In the genomic region with DNA sequence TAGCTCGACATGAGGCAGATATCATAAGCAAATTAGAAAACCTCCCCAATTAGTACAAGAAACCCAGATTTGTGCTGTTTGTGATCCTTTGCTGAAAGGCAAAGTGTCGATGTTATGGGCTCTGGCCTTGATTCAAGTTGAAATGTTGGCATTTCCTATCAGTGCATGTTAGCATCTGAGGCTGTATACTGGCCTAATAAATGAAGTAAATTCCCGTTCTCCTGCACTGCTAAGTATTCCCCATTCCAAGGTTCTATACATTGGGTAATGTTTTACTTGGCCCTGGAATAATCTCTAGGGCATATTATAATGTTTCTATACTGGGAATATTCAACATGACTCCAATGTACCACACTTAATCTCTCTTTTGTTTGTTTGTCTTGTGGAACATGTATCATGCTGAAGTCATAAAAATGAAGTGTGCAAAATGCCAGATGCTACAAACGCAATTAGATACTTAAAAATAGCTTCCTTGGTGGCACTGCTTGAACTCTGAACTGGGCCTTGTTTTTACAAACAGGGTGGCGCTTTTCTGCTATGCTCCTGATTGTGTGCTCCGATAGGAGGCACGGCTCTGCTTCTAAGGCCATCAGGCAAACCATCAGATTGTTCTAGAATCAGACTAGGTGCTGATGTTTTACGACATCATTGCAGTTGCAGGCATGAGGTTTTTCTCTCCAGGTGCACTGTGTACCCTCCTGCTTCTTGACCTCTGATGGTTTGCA, we compare ENCODE assay signal across 12 cellular contexts.
A peak's percentile ranks its signal among the peaks of the same experiment; 100 is the strongest.
DNase-seq lines count a peak whose midpoint lies in the region; ATAC-seq, FAIRE-seq and TF ChIP-seq lines count a peak whose summit lies in the region.
"Had no signal": no experiment of that assay in that cellular context is flagged by ENCODE, and none has a peak within 500 bp of the region (broad histone marks: within the 10 kb centered on the region; RNA-seq: fewer than 3 reads in every experiment).

No MANE protein-coding gene starts in this region.

- H3K36me3 Mint-ChIP-seq in MCF 10A (ENCODE audit: insufficient read depth, unreplicated experiment) (no peaks in the 10 kb centered on the region), astrocyte (ENCODE audit: low read depth, unreplicated experiment) (no peaks in the 10 kb centered on the region), type B pancreatic cell (peaks cover 9% of the 10 kb centered on the region)

- H3K4me3 ChIP-seq in mammary epithelial cell (replicated peaks in 1 of 3; ENCODE audit: insufficient read depth in 1 of 3, low read depth in 2 of 3, low read length in 3 of 3): no peak overlapping the region
- peak overlapping the region; percentile 12 for H3K4me3 ChIP-seq in astrocyte (ENCODE audit: insufficient read depth, low read depth, low read length)
- H3K4me3 ChIP-seq: BLaER1 treated with 17β-estradiol and CSF1 and Interleukin-3, amounts not matched to agents 10 nM and 100 nM had no signal

- BruUV-seq in MCF 10A (replicated peaks; lab: Mats Ljungman, UMichigan): no TSS peak
- BruUV-seq in mammary epithelial cell (replicated peaks; lab: Mats Ljungman, UMichigan): no TSS peak

- DNase-seq in MCF 10A (ENCODE audit: unreplicated experiment): peak; percentile 38
- no peak for DNase-seq in mammary epithelial cell
- peak; percentile 18 for DNase-seq in astrocyte (ENCODE audit: low read depth)
- DNase-seq in islet precursor cell: peak; percentile 32
- DNase-seq in type B pancreatic cell (ENCODE audit: extremely low spot score, unreplicated experiment): no peak
- no peak for DNase-seq in GM12891 (ENCODE audit: insufficient read length, low spot score)
- no peak for DNase-seq in cerebellum (ENCODE audit: low spot score)
- DNase-seq: NCI-H226, T-helper 1 cell had no signal

- no peak for TF ChIP-seq POLR2A in GM12891 (IDR thresholded peaks at IDR 0.05; ENCODE audit: low read depth, low read length)

- H3K4me1 Mint-ChIP-seq in MCF 10A (ENCODE audit: insufficient read depth, unreplicated experiment): peaks cover 12% of the 10 kb centered on the region
- peaks cover 6% of the 10 kb centered on the region for H3K4me1 Mint-ChIP-seq in astrocyte (ENCODE audit: low read depth, unreplicated experiment)
- H3K4me1 Mint-ChIP-seq in type B pancreatic cell (ENCODE audit: unreplicated experiment): peaks cover 33% of the 10 kb centered on the region

- H3K36me3 ChIP-seq in mammary epithelial cell (ENCODE audit: insufficient read depth, low read length): no peaks in the 10 kb centered on the region
- no peaks in the 10 kb centered on the region for H3K36me3 ChIP-seq in astrocyte (ENCODE audit: insufficient read depth, low read length)

- in situ Hi-C loops in mammary epithelial cell (cut with MboI; ENCODE audit: low sequenced_read_pairs in 2 of 2): no loop called here

- no peaks in the 10 kb centered on the region for H3K4me1 ChIP-seq in mammary epithelial cell (ENCODE audit: insufficient read depth, low read length)
- peaks cover 10% of the 10 kb centered on the region for H3K4me1 ChIP-seq in astrocyte (ENCODE audit: insufficient read depth, low read length)
- H3K4me1 ChIP-seq: BLaER1 treated with 17β-estradiol and CSF1 and Interleukin-3, amounts not matched to agents 10 nM and 100 nM had no signal

- FAIRE-seq in astrocyte (lab: Jason Lieb, UNC) (peak; percentile 23), GM12891 (lab: Jason Lieb, UNC) (no peak)

- H3K9me3 ChIP-seq in mammary epithelial cell (replicated peaks; ENCODE audit: insufficient read depth, low read length) (peaks cover 4% of the 10 kb centered on the region), astrocyte (ENCODE audit: insufficient read depth, low read depth, low read length) (no peaks in the 10 kb centered on the region)

- H2AFZ ChIP-seq in mammary epithelial cell (ENCODE audit: low read depth, low read length) (no peak overlapping the region), astrocyte (ENCODE audit: low read depth, low read length) (no peak overlapping the region)

- H3K4me2 ChIP-seq in mammary epithelial cell (ENCODE audit: insufficient read depth, low read depth, low read length): no peak overlapping the region
- peak overlapping the region; percentile 64 for H3K4me2 ChIP-seq in astrocyte (ENCODE audit: low read length)
- H3K4me2 ChIP-seq: BLaER1 treated with 17β-estradiol and CSF1 and Interleukin-3, amounts not matched to agents 10 nM and 100 nM had no signal

- intact Hi-C loops in MCF 10A (cut with micrococcal nuclease) (no loop called here), mammary epithelial cell (cut with micrococcal nuclease) (no loop called here)

- H3K4me3 Mint-ChIP-seq in MCF 10A (ENCODE audit: unreplicated experiment): no peak overlapping the region
- H3K4me3 Mint-ChIP-seq in astrocyte (ENCODE audit: unreplicated experiment): no peak overlapping the region
- H3K4me3 Mint-ChIP-seq in type B pancreatic cell: peak overlapping the region; percentile 19
- H3K4me3 Mint-ChIP-seq: stimulated activated naive CD8-positive, alpha-beta T cell treated with anti-CD3 and anti-CD28 coated beads, Interleukin-15, Interleukin-2, amounts not matched to agents 100 ng/mL and 50 ng/mL, for 24 hours had no signal

- no peak for TF ChIP-seq CTCF in MCF 10A (IDR thresholded peaks at IDR 0.05; ENCODE audit: unreplicated experiment)
- no peak for TF ChIP-seq CTCF in mammary epithelial cell (conservative IDR thresholded peaks at IDR 0.05 in 1 of 2, IDR thresholded peaks at IDR 0.05 in 1 of 2; ENCODE audit: extremely low read depth in 1 of 2, insufficient read depth in 1 of 2, low read depth in 1 of 2, low read length in 2 of 2)
- no peak for TF ChIP-seq CTCF in astrocyte (IDR thresholded peaks at IDR 0.05; ENCODE audit: insufficient read depth, low read depth, low read length)
- no peak for TF ChIP-seq CTCF in type B pancreatic cell (conservative IDR thresholded peaks at IDR 0.05)

- no peak overlapping the region for H3K9ac ChIP-seq in mammary epithelial cell (ENCODE audit: insufficient read depth, low read length)
- H3K9ac ChIP-seq in astrocyte (ENCODE audit: low read length): peak overlapping the region; percentile 21
- H3K9ac ChIP-seq: BLaER1 treated with 17β-estradiol and CSF1 and Interleukin-3, amounts not matched to agents 10 nM and 100 nM had no signal

- H3K9me3 Mint-ChIP-seq in MCF 10A (ENCODE audit: unreplicated experiment): peaks cover 12% of the 10 kb centered on the region
- peaks cover 4% of the 10 kb centered on the region for H3K9me3 Mint-ChIP-seq in astrocyte (ENCODE audit: unreplicated experiment)
- peaks cover 12% of the 10 kb centered on the region for H3K9me3 Mint-ChIP-seq in type B pancreatic cell

- no peaks in the 10 kb centered on the region for H3K27me3 Mint-ChIP-seq in MCF 10A (ENCODE audit: insufficient read depth, unreplicated experiment)
- no peaks in the 10 kb centered on the region for H3K27me3 Mint-ChIP-seq in astrocyte (ENCODE audit: low read depth, unreplicated experiment)
- no peaks in the 10 kb centered on the region for H3K27me3 Mint-ChIP-seq in type B pancreatic cell
- H3K27me3 Mint-ChIP-seq: stimulated activated naive CD8-positive, alpha-beta T cell treated with anti-CD3 and anti-CD28 coated beads, Interleukin-15, Interleukin-2, amounts not matched to agents 100 ng/mL and 50 ng/mL, for 24 hours had no signal

- no peak for ATAC-seq in activated CD4-positive, CD25-positive, alpha-beta regulatory T cell treated with anti-CD3 and anti-CD28 coated beads, Interleukin-2, amount 50 U/mL, for 24 hours

- H3K27ac Mint-ChIP-seq in MCF 10A (ENCODE audit: low read depth, unreplicated experiment) (peak overlapping the region; percentile 17), astrocyte (ENCODE audit: unreplicated experiment) (no peak overlapping the region), type B pancreatic cell (peak overlapping the region; percentile 46)
- H3K27ac Mint-ChIP-seq: stimulated activated naive CD8-positive, alpha-beta T cell treated with anti-CD3 and anti-CD28 coated beads, Interleukin-15, Interleukin-2, amounts not matched to agents 100 ng/mL and 50 ng/mL, for 24 hours had no signal

- H3K27me3 ChIP-seq in mammary epithelial cell (ENCODE audit: insufficient read depth, low read length) (no peaks in the 10 kb centered on the region), astrocyte (ENCODE audit: insufficient read depth, low read length) (no peaks in the 10 kb centered on the region)
- H3K27me3 ChIP-seq: BLaER1 treated with 17β-estradiol and CSF1 and Interleukin-3, amounts not matched to agents 10 nM and 100 nM had no signal

- CTCF ChIA-PET in MCF 10A (lab: Yijun Ruan, JAX): interaction anchor here (1.1 kb wide), 1 partner anchor 229 kb away, joined by 3 read pairs; no protein-coding TSS in a partner anchor
- CTCF ChIA-PET in mammary epithelial cell (lab: Charles Lee; ENCODE audit: low non-redundant PET): no interaction called here

- no peaks in the 10 kb centered on the region for H4K20me1 ChIP-seq in mammary epithelial cell (ENCODE audit: insufficient read depth, low read length)
- peaks cover 4% of the 10 kb centered on the region for H4K20me1 ChIP-seq in astrocyte (ENCODE audit: insufficient read depth, low read length)

- 68% methylated on average over 8 of the region's 8 CpGs for WGBS in mammary epithelial cell (ENCODE audit: low coverage, missing lambda C conversion rate)

- H3K27ac ChIP-seq in mammary epithelial cell (ENCODE audit: insufficient read depth, low read depth, low read length): no peak overlapping the region
- H3K27ac ChIP-seq in astrocyte (ENCODE audit: low read depth, low read length): no peak overlapping the region
- H3K27ac ChIP-seq: BLaER1 treated with 17β-estradiol and CSF1 and Interleukin-3, amounts not matched to agents 10 nM and 100 nM had no signal

- POLR2A ChIA-PET in MCF 10A (lab: Yijun Ruan, JAX): no interaction called here

- no peaks in the 10 kb centered on the region for H3K79me2 ChIP-seq in mammary epithelial cell (ENCODE audit: insufficient read depth, low read length)
- H3K79me2 ChIP-seq in astrocyte (ENCODE audit: insufficient read depth, low read length): no peaks in the 10 kb centered on the region

- dilution Hi-C loops in mammary epithelial cell (cut with HindIII; ENCODE audit: low sequenced_read_pairs): no loop called here

TF ChIP-seq in GM12891, 5 proteins besides CTCF, POLR2A, EP300 and RAD21:
- no peak for TF ChIP-seq POLR2AphosphoS5 (IDR thresholded peaks at IDR 0.05; ENCODE audit: low read depth, low read length)
- no peak for TF ChIP-seq SPI1 (IDR thresholded peaks at IDR 0.05; ENCODE audit: low read depth, low read length)
- TF ChIP-seq POU2F2 (IDR thresholded peaks at IDR 0.05; ENCODE audit: low read depth, low read length): no peak
- TF ChIP-seq TAF1 (IDR thresholded peaks at IDR 0.05; ENCODE audit: low read depth, low read length): no peak
- no peak for TF ChIP-seq PAX5 (IDR thresholded peaks at IDR 0.05; ENCODE audit: insufficient read depth, low read length, severe bottlenecking)

Comparison
In these comparisons a context has a peak if more than half of its experiments do, and no peak if none do; other contexts are left out.
1. DNase-seq: peak in MCF 10A (single experiment), astrocyte (single experiment) and islet precursor cell (single experiment); none in mammary epithelial cell (single experiment), type B pancreatic cell (single experiment), GM12891 (single experiment) and cerebellum (single experiment).